In the genomic region with DNA sequence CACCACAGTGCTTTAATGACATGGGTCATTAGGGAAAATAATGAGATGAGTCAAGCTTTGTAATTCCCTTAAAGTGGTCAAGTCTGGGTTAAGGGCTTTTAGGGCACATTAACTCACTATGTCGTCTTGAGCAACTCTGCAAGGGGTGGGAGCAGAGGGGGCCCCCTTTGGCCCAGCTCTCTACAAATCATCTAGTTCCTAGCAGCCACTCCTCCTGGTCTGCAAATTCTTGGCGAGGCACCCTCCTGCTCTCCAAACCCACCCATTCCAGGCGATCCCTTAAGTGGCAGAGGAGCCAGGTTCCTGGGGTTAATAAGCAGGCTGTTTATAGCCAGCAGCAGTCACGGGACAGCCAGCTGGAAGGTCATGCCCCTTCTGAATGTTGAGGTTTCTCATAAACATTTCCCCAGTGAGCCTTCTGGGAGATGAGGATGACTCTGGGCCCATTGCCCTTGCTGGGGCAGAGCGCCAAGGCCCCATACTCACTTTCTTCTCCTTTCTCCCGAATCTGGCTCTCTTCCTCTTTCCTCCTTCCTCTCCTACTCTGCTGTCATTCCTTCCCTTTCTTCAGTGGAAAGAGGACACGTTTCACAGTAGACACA, we compare ENCODE assay signal across 11 cellular contexts. TPM values are rescaled to one million over a fixed set of nuclear protein-coding genes. Genes with fewer than 3 reads are reported as not detected.
DNase-seq lines count a peak whose midpoint lies in the region; ATAC-seq and TF ChIP-seq lines count a peak whose summit lies in the region.
"Had no signal": no experiment of that assay in that cellular context is flagged by ENCODE, and none has a peak within 500 bp of the region (broad histone marks: within the 10 kb centered on the region; RNA-seq: fewer than 3 reads in every experiment).

No MANE protein-coding gene starts in this region.

- no peaks in the 10 kb centered on the region for H3K36me3 Mint-ChIP-seq in T-helper 17 cell (ENCODE audit: low read depth)
- H3K36me3 Mint-ChIP-seq: memory B cell had no signal

- ATAC-seq in T-helper 17 cell = no peak
- ATAC-seq in left ventricle myocardium superior = peak; percentile 85
- no peak for ATAC-seq in foreskin keratinocyte
- ATAC-seq in GM21515 (IDR thresholded peaks at IDR 0.05; ENCODE audit: unreplicated experiment) = no peak

- H3K27me3 ChIP-seq in BLaER1 treated with 17β-estradiol and CSF1 and Interleukin-3, amounts not matched to agents 10 nM and 100 nM = no peaks in the 10 kb centered on the region
- peaks cover 6% of the 10 kb centered on the region for H3K27me3 ChIP-seq in foreskin keratinocyte

- H3K4me1 ChIP-seq in BLaER1 treated with 17β-estradiol and CSF1 and Interleukin-3, amounts not matched to agents 10 nM and 100 nM = peaks cover 0 to 23% (median 7%) of the 10 kb centered on the region in 10 experiments; a peak in 10 of 20 replicates
- no peaks in the 10 kb centered on the region for H3K4me1 ChIP-seq in foreskin keratinocyte

- H3K27ac Mint-ChIP-seq in T-helper 17 cell = no peak overlapping the region
- H3K27ac Mint-ChIP-seq: memory B cell had no signal

- H3K4me2 ChIP-seq in BLaER1 treated with 17β-estradiol and CSF1 and Interleukin-3, amounts not matched to agents 10 nM and 100 nM = peak overlapping the region in 6 of 11 experiments; percentile 14 to 84 (median 24); a peak in 9 of 22 replicates

- H3K4me3 ChIP-seq in BLaER1 treated with 17β-estradiol and CSF1 and Interleukin-3, amounts not matched to agents 10 nM and 100 nM = no peak overlapping the region

- H4K20me1 ChIP-seq in BLaER1 treated with 17β-estradiol and CSF1 and Interleukin-3, amounts not matched to agents 10 nM and 100 nM = no peaks in the 10 kb centered on the region

- no peaks in the 10 kb centered on the region for H3K4me1 Mint-ChIP-seq in T-helper 17 cell
- H3K4me1 Mint-ChIP-seq: memory B cell had no signal

- no peak for DNase-seq in T-helper 17 cell
- DNase-seq in left ventricle myocardium superior = peak; percentile 91
- DNase-seq in renal cortical epithelial cell (ENCODE audit: low read depth) = peak; percentile 97
- DNase-seq in activated CD4-positive, alpha-beta T cell treated with anti-CD3 and anti-CD28 coated beads, Interleukin-2, amount 50 U/mL, for 48 hours = no peak
- no peak for DNase-seq in foreskin keratinocyte
- no peak for DNase-seq in ecto neural progenitor cell (ENCODE audit: low spot score)
- DNase-seq: activated T-cell treated with anti-CD3 and anti-CD28 coated beads for 4 hours, NCI-H1694 treated with DMSO at 0.1 percent for 48 hours had no signal

- TF ChIP-seq CTCF in foreskin keratinocyte (conservative IDR thresholded peaks at IDR 0.05) = no peak

- no peak overlapping the region for H3K9ac ChIP-seq in BLaER1 treated with 17β-estradiol and CSF1 and Interleukin-3, amounts not matched to agents 10 nM and 100 nM

- intact Hi-C loops in left ventricle myocardium superior (cut with micrococcal nuclease) = no loop called here

- H3K9me3 ChIP-seq in BLaER1 treated with 17β-estradiol and CSF1 and Interleukin-3, amounts not matched to agents 10 nM and 100 nM (replicated peaks in 1 of 11) = no peaks in the 10 kb centered on the region
- H3K9me3 ChIP-seq in T-helper 17 cell (ENCODE audit: control insufficient read depth, low read length, poor library complexity, severe bottlenecking) = no peaks in the 10 kb centered on the region

- H3K27me3 Mint-ChIP-seq in T-helper 17 cell = peaks cover 34% of the 10 kb centered on the region

- H3K4me3 Mint-ChIP-seq in T-helper 17 cell = peak overlapping the region; percentile 41
- H3K4me3 Mint-ChIP-seq: memory B cell had no signal

- no peak overlapping the region for H3K27ac ChIP-seq in BLaER1 treated with 17β-estradiol and CSF1 and Interleukin-3, amounts not matched to agents 10 nM and 100 nM
- H3K27ac ChIP-seq in foreskin keratinocyte = no peak overlapping the region

- H3K36me3 ChIP-seq in BLaER1 treated with 17β-estradiol and CSF1 and Interleukin-3, amounts not matched to agents 10 nM and 100 nM = no peaks in the 10 kb centered on the region

RNA-seq across cellular contexts. Expression of gene GPX3, which starts 14.3 kb away (rescaled TPM):
- total RNA-seq in T-helper 17 cell (under 1 TPM in 1 of 2 donors, not detected in 1; 0.22 TPM), left ventricle myocardium superior (537 TPM), renal cortical epithelial cell (5.2 and 102 TPM in 2 replicates), foreskin keratinocyte (6.9 and 13.2 TPM in 2 replicates)
- 12.7 and 26.6 TPM in 2 replicates for polyA plus RNA-seq in foreskin keratinocyte

Comparison
In these comparisons a context has a peak if more than half of its experiments do, and no peak if none do; other contexts are left out.
1. DNase-seq: peak in left ventricle myocardium superior (single experiment) and renal cortical epithelial cell (single experiment); none in T-helper 17 cell (0 of 3), activated CD4-positive, alpha-beta T cell treated with anti-CD3 and anti-CD28 coated beads, Interleukin-2, amount 50 U/mL, for 48 hours (0 of 2), foreskin keratinocyte (0 of 2) and ecto neural progenitor cell (single experiment).